Comparison of ENCODE assay signal across 27 cellular contexts in the genomic region with DNA sequence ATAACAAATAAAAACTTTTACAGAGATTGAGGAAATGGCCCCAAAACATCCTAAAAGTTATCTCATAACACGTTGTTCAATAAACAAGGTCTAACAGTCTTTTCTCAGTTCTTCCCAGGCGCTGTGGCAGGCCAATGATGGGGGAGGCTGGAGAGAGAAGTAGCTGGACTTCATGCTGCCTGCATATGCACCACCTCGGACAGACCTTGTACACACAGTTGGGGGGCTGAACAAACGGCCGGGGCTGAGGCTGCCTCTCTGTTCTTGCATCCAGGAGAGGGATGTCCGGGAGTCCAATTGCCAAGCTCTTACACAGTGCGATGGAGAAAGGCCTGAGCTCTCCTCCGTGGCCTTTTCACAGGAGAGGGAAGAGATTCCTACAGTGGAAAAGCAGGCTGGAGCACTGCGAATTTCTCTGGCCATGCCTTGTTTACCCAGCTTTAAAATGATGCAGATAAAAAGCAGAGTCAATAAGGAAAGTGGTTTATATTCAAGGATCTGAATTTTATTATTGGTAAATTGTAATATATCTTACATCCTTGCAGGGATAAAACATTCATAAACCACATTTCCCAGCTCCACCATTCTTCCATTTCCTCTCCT.
DNase-seq lines count a peak whose midpoint lies in the region; ATAC-seq, FAIRE-seq and TF ChIP-seq lines count a peak whose summit lies in the region.
"Had no signal": no experiment of that assay in that cellular context is flagged by ENCODE, and none has a peak within 500 bp of the region (broad histone marks: within the 10 kb centered on the region; RNA-seq: fewer than 3 reads in every experiment).

No MANE protein-coding gene starts in this region.

- no peak overlapping the region for H3K27ac Mint-ChIP-seq in astrocyte (ENCODE audit: unreplicated experiment)
- H3K27ac Mint-ChIP-seq: IgD-negative memory B cell had no signal

- H3K4me3 Mint-ChIP-seq in astrocyte (ENCODE audit: unreplicated experiment): no peak overlapping the region
- H3K4me3 Mint-ChIP-seq: activated CD4-positive, alpha-beta memory T cell treated with anti-CD3 and anti-CD28 coated beads, Interleukin-2, amount 10 ng/mL, durations not matched to agents 7 days and 5 days; IgD-negative memory B cell had no signal

- H3K79me2 ChIP-seq in HepG2 (ENCODE audit: insufficient read depth, low read length) (no peaks in the 10 kb centered on the region), astrocyte (ENCODE audit: insufficient read depth, low read length) (no peaks in the 10 kb centered on the region)

- TF ChIP-seq POLR2A in HepG2 (IDR thresholded peaks at IDR 0.05; ENCODE audit: insufficient read depth in 1 of 2, low read depth in 2 of 2, low read length in 2 of 2): no peak
- no peak for TF ChIP-seq POLR2A in right lobe of liver (IDR thresholded peaks at IDR 0.05)

- H3K27ac ChIP-seq in HepG2 (ENCODE audit: extremely low read length, insufficient read depth, low read length) (no peak overlapping the region), right lobe of liver (no peak overlapping the region), astrocyte (ENCODE audit: low read depth, low read length) (no peak overlapping the region), tibial artery (no peak overlapping the region)
- H3K27ac ChIP-seq: BLaER1, brain microvascular endothelial cell, epithelial cell of prostate, heart right ventricle, skin epidermis, upper lobe of left lung had no signal

- H3K4me1 Mint-ChIP-seq in astrocyte (ENCODE audit: low read depth, unreplicated experiment): no peaks in the 10 kb centered on the region

- no peaks in the 10 kb centered on the region for H3K27me3 ChIP-seq in HepG2 (ENCODE audit: control insufficient read depth in 1 of 2, insufficient read depth in 2 of 2, low read length in 2 of 2)
- H3K27me3 ChIP-seq in right lobe of liver: no peaks in the 10 kb centered on the region
- H3K27me3 ChIP-seq in astrocyte (ENCODE audit: insufficient read depth, low read length): no peaks in the 10 kb centered on the region
- H3K27me3 ChIP-seq in tibial artery: no peaks in the 10 kb centered on the region
- H3K27me3 ChIP-seq: BLaER1, brain microvascular endothelial cell, heart right ventricle, upper lobe of left lung had no signal

- H3K4me2 ChIP-seq in HepG2 (ENCODE audit: low read depth, low read length) (no peak overlapping the region), astrocyte (ENCODE audit: low read length) (no peak overlapping the region)
- H3K4me2 ChIP-seq: BLaER1 had no signal

- TF ChIP-seq EP300 in HepG2 (IDR thresholded peaks at IDR 0.05; ENCODE audit: low read depth in 2 of 2, low read length in 2 of 2) (no peak), HepG2 (CRISPR knock-in tag; IDR thresholded peaks at IDR 0.05; ENCODE audit: borderline replicate concordance) (no peak)

- intact Hi-C loops in HepG2 (cut with micrococcal nuclease; ENCODE audit: unreplicated experiment): no loop called here
- intact Hi-C loops in right lobe of liver (cut with DNase I): no loop called here
- intact Hi-C loops in mucosa of descending colon (cut with DNase I, micrococcal nuclease): no loop called here
- intact Hi-C loops in tibial artery (cut with DNase I; ENCODE audit: low total_unique reads): no loop called here

- in situ Hi-C loops in HepG2 (cut with HindIII; ENCODE audit: extremely low pct_ligation_motif_present, low pct_unique_long_range_greater_than_20kb): no loop called here

- no peaks in the 10 kb centered on the region for H3K36me3 ChIP-seq in HepG2 (replicated peaks in 1 of 2; ENCODE audit: control insufficient read depth in 1 of 2, insufficient read depth in 2 of 2, low read length in 2 of 2)
- H3K36me3 ChIP-seq in right lobe of liver: no peaks in the 10 kb centered on the region
- no peaks in the 10 kb centered on the region for H3K36me3 ChIP-seq in astrocyte (ENCODE audit: insufficient read depth, low read length)
- no peaks in the 10 kb centered on the region for H3K36me3 ChIP-seq in mucosa of descending colon (ENCODE audit: low read depth)
- peaks cover 0 to 3% (median 0%) of the 10 kb centered on the region in 3 donors for H3K36me3 ChIP-seq in tibial artery
- H3K36me3 ChIP-seq: BLaER1, brain microvascular endothelial cell, heart right ventricle, upper lobe of left lung had no signal

- H3K36me3 Mint-ChIP-seq in astrocyte (ENCODE audit: low read depth, unreplicated experiment): no peaks in the 10 kb centered on the region
- H3K36me3 Mint-ChIP-seq: IgD-negative memory B cell had no signal

- FAIRE-seq in HepG2 (lab: Jason Lieb, UNC) (no peak), astrocyte (lab: Jason Lieb, UNC) (no peak)
- FAIRE-seq: RCC 7860, TTC549 had no signal

- H4K20me1 ChIP-seq in HepG2 (ENCODE audit: insufficient read depth, low read length): no peaks in the 10 kb centered on the region
- no peaks in the 10 kb centered on the region for H4K20me1 ChIP-seq in astrocyte (ENCODE audit: insufficient read depth, low read length)
- H4K20me1 ChIP-seq: BLaER1 had no signal

- BruUV-seq in HepG2 (replicated peaks; lab: Mats Ljungman, UMichigan): no TSS peak

- DNase-seq in HepG2 (ENCODE audit: low spot score) (no peak), right lobe of liver (no peak), astrocyte (ENCODE audit: low read depth) (no peak), mucosa of descending colon (peak in 2 of 3 donors; percentile 34 to 35), tibial artery (no peak), omental fat pad (ENCODE audit: low spot score) (no peak)
- DNase-seq: activated CD4-positive, alpha-beta memory T cell treated with anti-CD3 and anti-CD28 coated beads, Interleukin-2, amount 10 ng/mL, durations not matched to agents 7 days and 5 days; activated gamma-delta T cell; brain microvascular endothelial cell; effector CD4-positive, alpha-beta T cell; GDM1; GOT3; heart right ventricle; mammary epithelial cell; NCI-H1105; NCI-H2081; NCI-H226; SIG-M5; upper lobe of left lung had no signal

- H3K27me3 Mint-ChIP-seq in astrocyte (ENCODE audit: low read depth, unreplicated experiment): no peaks in the 10 kb centered on the region
- H3K27me3 Mint-ChIP-seq: activated CD4-positive, alpha-beta memory T cell treated with anti-CD3 and anti-CD28 coated beads, Interleukin-2, amount 10 ng/mL, durations not matched to agents 7 days and 5 days had no signal

- ATAC-seq in HepG2 (no peak), right lobe of liver (no peak), mucosa of descending colon (peak; percentile 78), HG03280 (IDR thresholded peaks at IDR 0.05; ENCODE audit: unreplicated experiment) (no peak), omental fat pad (ENCODE audit: low FRiP score) (no peak)
- ATAC-seq: activated CD4-positive, CD25-positive, alpha-beta regulatory T cell treated with anti-CD3 and anti-CD28 coated beads, Interleukin-2, amount 50 U/mL, for 24 hours; heart right ventricle had no signal

- peaks cover 8% of the 10 kb centered on the region for H3K4me1 ChIP-seq in HepG2 (ENCODE audit: insufficient read depth, low read length)
- H3K4me1 ChIP-seq in right lobe of liver: no peaks in the 10 kb centered on the region
- H3K4me1 ChIP-seq in astrocyte (ENCODE audit: insufficient read depth, low read length): no peaks in the 10 kb centered on the region
- peaks cover 4% of the 10 kb centered on the region for H3K4me1 ChIP-seq in mucosa of descending colon (ENCODE audit: low read depth)
- no peaks in the 10 kb centered on the region for H3K4me1 ChIP-seq in tibial artery
- H3K4me1 ChIP-seq: upper lobe of left lung had no signal

- no peak for TF ChIP-seq RAD21 in HepG2 (CRISPR knock-in tag; IDR thresholded peaks at IDR 0.05)

- H3K4me3 ChIP-seq in HepG2 (replicated peaks in 1 of 3; ENCODE audit: insufficient read depth in 1 of 3, low read depth in 2 of 3, low read length in 3 of 3) (no peak overlapping the region), right lobe of liver (no peak overlapping the region), astrocyte (ENCODE audit: insufficient read depth, low read depth, low read length) (no peak overlapping the region), mucosa of descending colon (no peak overlapping the region), tibial artery (no peak overlapping the region)
- H3K4me3 ChIP-seq: BLaER1, heart right ventricle, skin epidermis, upper lobe of left lung had no signal

- peaks cover 26% of the 10 kb centered on the region for H3K9me3 ChIP-seq in HepG2 (ENCODE audit: low read length)
- no peaks in the 10 kb centered on the region for H3K9me3 ChIP-seq in right lobe of liver
- peaks cover 6% of the 10 kb centered on the region for H3K9me3 ChIP-seq in astrocyte (ENCODE audit: insufficient read depth, low read depth, low read length)
- H3K9me3 ChIP-seq in mucosa of descending colon: peaks cover 12% of the 10 kb centered on the region
- peaks cover 0 to 14% (median 5%) of the 10 kb centered on the region in 3 donors for H3K9me3 ChIP-seq in tibial artery

- CTCF ChIA-PET in HepG2 (lab: Yijun Ruan, JAX; ENCODE audit: low intra/inter-chr PET ratio, low total read pairs): no interaction called here

- TF ChIP-seq CTCF in HepG2 (CRISPR knock-in tag; IDR thresholded peaks at IDR 0.05): no peak
- TF ChIP-seq CTCF in right lobe of liver (IDR thresholded peaks at IDR 0.05): no peak
- TF ChIP-seq CTCF in astrocyte (IDR thresholded peaks at IDR 0.05; ENCODE audit: insufficient read depth, low read depth, low read length): no peak
- no peak for TF ChIP-seq CTCF in mucosa of descending colon (IDR thresholded peaks at IDR 0.05)
- no peak for TF ChIP-seq CTCF in tibial artery (IDR thresholded peaks at IDR 0.05)
- TF ChIP-seq CTCF in omental fat pad (IDR thresholded peaks at IDR 0.05): no peak

- POLR2A ChIA-PET in HepG2 (lab: Yijun Ruan, JAX): no interaction called here

- H3K9ac ChIP-seq in HepG2 (ENCODE audit: insufficient read depth, low read depth, low read length) (no peak overlapping the region), astrocyte (ENCODE audit: low read length) (no peak overlapping the region)
- H3K9ac ChIP-seq: BLaER1 had no signal

- H2AFZ ChIP-seq in HepG2 (ENCODE audit: low read length) (no peak overlapping the region), astrocyte (ENCODE audit: low read depth, low read length) (peak overlapping the region; percentile 52)

- WGBS in HepG2 (ENCODE audit: low lambda C conversion rate): 76% methylated on average over 9 of the region's 9 CpGs
- WGBS in right lobe of liver (ENCODE audit: insufficient coverage, low coverage, low lambda C conversion rate, missing lambda C conversion rate): 75% methylated on average over 5 of the region's 9 CpGs

- peaks cover 14% of the 10 kb centered on the region for H3K9me3 Mint-ChIP-seq in astrocyte (ENCODE audit: unreplicated experiment)

TF ChIP-seq in HepG2, 621 proteins besides CTCF, POLR2A, EP300 and RAD21 (continues in another document):
- TF ChIP-seq ZNF768 (CRISPR knock-in tag; IDR thresholded peaks at IDR 0.05): peak; percentile 66; the same call in 1 of the 2 replicates
- TF ChIP-seq FOSL2 (CRISPR knock-in tag; IDR thresholded peaks at IDR 0.05): no peak

Comparison
In these comparisons a context has a peak if more than half of its experiments do, and no peak if none do; other contexts are left out.
1. DNase-seq: peak in mucosa of descending colon (2 of 3); none in HepG2 (single experiment), right lobe of liver (0 of 3), astrocyte (single experiment), tibial artery (0 of 2) and omental fat pad (single experiment).